19 cellular contexts compared by ENCODE assay signal in the genomic region with DNA sequence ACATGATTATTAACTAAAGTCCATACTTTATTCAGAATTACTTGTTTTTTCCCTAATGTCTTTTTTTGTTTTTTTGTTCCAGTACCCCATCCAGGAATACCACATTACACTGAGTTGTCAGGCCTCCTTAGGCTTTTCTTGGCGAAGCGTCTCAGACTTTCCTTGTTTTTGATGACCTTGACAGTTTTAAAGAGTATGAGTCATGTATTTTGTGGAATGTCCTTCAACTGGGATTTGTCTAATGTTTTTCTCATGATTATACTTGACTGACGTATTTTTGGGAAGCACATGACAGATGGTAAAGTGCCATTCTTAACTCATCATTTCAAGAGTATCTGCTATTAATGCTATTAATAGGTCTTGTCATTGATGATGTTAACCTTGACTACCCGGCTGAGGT. TPM values are rescaled to one million over a fixed set of nuclear protein-coding genes. Genes with fewer than 3 reads are reported as not detected.
A peak's percentile ranks its signal among the peaks of the same experiment; 100 is the strongest.
DNase-seq lines count a peak whose midpoint lies in the region; ATAC-seq, FAIRE-seq and TF ChIP-seq lines count a peak whose summit lies in the region.
"Had no signal": no experiment of that assay in that cellular context is flagged by ENCODE, and none has a peak within 500 bp of the region (broad histone marks: within the 10 kb centered on the region; RNA-seq: fewer than 3 reads in every experiment).

No MANE protein-coding gene starts in this region.

- peaks cover 0 to 2% of the 10 kb centered on the region in 2 experiments for H3K27me3 ChIP-seq in endothelial cell of umbilical vein (ENCODE audit: control insufficient read depth in 2 of 2, insufficient read depth in 2 of 2, low read length in 2 of 2)
- no peaks in the 10 kb centered on the region for H3K27me3 ChIP-seq in neural progenitor cell

- no peak overlapping the region for H3K4me2 ChIP-seq in endothelial cell of umbilical vein (ENCODE audit: insufficient read depth, low read length)
- H3K4me2 ChIP-seq in neural progenitor cell = no peak overlapping the region

- peak; percentile 40 for FAIRE-seq in endothelial cell of umbilical vein (lab: Jason Lieb, UNC)
- FAIRE-seq: GM19239, keratinocyte had no signal

- H3K36me3 ChIP-seq in endothelial cell of umbilical vein (ENCODE audit: control insufficient read depth in 2 of 2, extremely low read depth in 1 of 2, insufficient read depth in 2 of 2, low read length in 2 of 2) (no peaks in the 10 kb centered on the region), neural progenitor cell (no peaks in the 10 kb centered on the region)

- H3K27ac ChIP-seq in endothelial cell of umbilical vein (ENCODE audit: insufficient read depth, low read depth, low read length) = no peak overlapping the region
- H3K27ac ChIP-seq in neural progenitor cell = no peak overlapping the region

- no peak overlapping the region for H3K27ac Mint-ChIP-seq in neural progenitor cell
- H3K27ac Mint-ChIP-seq: CD14-positive monocyte had no signal

- no TSS peak for BruUV-seq in endothelial cell of umbilical vein (replicated peaks; lab: Mats Ljungman, UMichigan)

- no peaks in the 10 kb centered on the region for H3K9me3 ChIP-seq in endothelial cell of umbilical vein (replicated peaks; ENCODE audit: control insufficient read depth, insufficient read depth, low read length)
- H3K9me3 ChIP-seq in neural progenitor cell (ENCODE audit: low read depth) = no peaks in the 10 kb centered on the region

- CTCF ChIA-PET in endothelial cell of umbilical vein (lab: Charles Lee) = interaction anchor here (1.2 kb wide), 1 partner anchor 136 kb away, joined by 4 read pairs; no protein-coding TSS in a partner anchor

- no peak overlapping the region for H3K9ac ChIP-seq in endothelial cell of umbilical vein (replicated peaks; ENCODE audit: extremely low read depth, insufficient read depth, low read length)
- H3K9ac ChIP-seq in neural progenitor cell = no peak overlapping the region

- H3K79me2 ChIP-seq in endothelial cell of umbilical vein (ENCODE audit: control insufficient read depth, insufficient read depth, low read length) (no peaks in the 10 kb centered on the region), neural progenitor cell (ENCODE audit: low read depth) (no peaks in the 10 kb centered on the region)

- H2AFZ ChIP-seq in endothelial cell of umbilical vein (ENCODE audit: low read depth, low read length) = no peak overlapping the region
- no peak overlapping the region for H2AFZ ChIP-seq in neural progenitor cell (replicated peaks)

- H3K4me3 ChIP-seq in endothelial cell of umbilical vein (replicated peaks in 1 of 3; ENCODE audit: insufficient read depth in 1 of 3, low read depth in 1 of 3, low read length in 3 of 3) (no peak overlapping the region), neural progenitor cell (no peak overlapping the region)

- dilution Hi-C loops in endothelial cell of umbilical vein (cut with MboI; ENCODE audit: extremely low pct_ligation_motif_present, low sequenced_read_pairs) = no loop called here

- H3F3A ChIP-seq in neural progenitor cell (ENCODE audit: low read depth) = no peaks in the 10 kb centered on the region

- no peaks in the 10 kb centered on the region for H3K9me3 Mint-ChIP-seq in neural progenitor cell

- no peaks in the 10 kb centered on the region for H3K4me1 ChIP-seq in endothelial cell of umbilical vein (ENCODE audit: control insufficient read depth, extremely low read depth, insufficient read depth, low read length)
- no peaks in the 10 kb centered on the region for H3K4me1 ChIP-seq in neural progenitor cell

- ATAC-seq in sciatic nerve (peak; percentile 88), GM19328 (IDR thresholded peaks at IDR 0.05; ENCODE audit: unreplicated experiment) (no peak)

- H3K9me1 ChIP-seq in endothelial cell of umbilical vein (replicated peaks; ENCODE audit: control insufficient read depth, extremely low read depth, insufficient read depth, low read length) = no peaks in the 10 kb centered on the region

- POLR2A ChIA-PET in endothelial cell of umbilical vein (lab: Charles Lee) = no interaction called here

- no peaks in the 10 kb centered on the region for H3K4me1 Mint-ChIP-seq in neural progenitor cell
- H3K4me1 Mint-ChIP-seq: CD14-positive monocyte had no signal

- H3K4me3 Mint-ChIP-seq in neural progenitor cell = no peak overlapping the region
- H3K4me3 Mint-ChIP-seq: CD14-positive monocyte had no signal

- intact Hi-C loops in endothelial cell of umbilical vein (cut with micrococcal nuclease) (no loop called here), sciatic nerve (cut with DNase I) (no loop called here)

- peak; percentile 85 for DNase-seq in EH (ENCODE audit: low read depth)
- peak; percentile 33 for DNase-seq in NCI-H524 treated with DMSO at 0.1 percent for 48 hours (lab: John Stamatoyannopoulos, UW)
- peak; percentile 46 for DNase-seq in endothelial cell of umbilical vein (ENCODE audit: low read depth, low spot score)
- no peak for DNase-seq in sciatic nerve (ENCODE audit: low spot score)
- no peak for DNase-seq in neural progenitor cell (ENCODE audit: low spot score)
- no peak for DNase-seq in NCI-H1930 (lab: John Stamatoyannopoulos, UW)
- no peak for DNase-seq in activated effector memory CD4-positive, alpha-beta T cell treated with Interleukin-2 at 50 U/mL for 16 hours
- DNase-seq: activated CD4-positive, alpha-beta T cell treated with anti-CD3 and anti-CD28 coated beads, Interleukin-2, amount 50 U/mL, for 1 hour; activated T-cell treated with anti-CD3 and anti-CD28 coated beads, Interleukin-2, amount 50 U/mL, for 48 hours; effector memory CD4-positive, alpha-beta T cell; NCI-H187; NCI-H69; retina; stimulated activated CD4-positive, alpha-beta T cell treated with anti-CD3 and anti-CD28 coated beads, Interleukin-4, amount 100 ng/mL, for 24 hours; T1000 had no signal

- no peak for TF ChIP-seq CTCF in endothelial cell of umbilical vein (IDR thresholded peaks at IDR 0.05; ENCODE audit: extremely low read depth in 1 of 2, insufficient read depth in 1 of 2, low read depth in 1 of 2, low read length in 2 of 2)
- TF ChIP-seq CTCF in neural progenitor cell (IDR thresholded peaks at IDR 0.05) = no peak

- no peaks in the 10 kb centered on the region for H3K36me3 Mint-ChIP-seq in neural progenitor cell
- H3K36me3 Mint-ChIP-seq: CD14-positive monocyte had no signal

- H3K27me3 Mint-ChIP-seq in neural progenitor cell (ENCODE audit: insufficient read depth, low read depth) = no peaks in the 10 kb centered on the region

- H4K20me1 ChIP-seq in endothelial cell of umbilical vein (replicated peaks; ENCODE audit: control insufficient read depth, extremely low read depth, insufficient read depth, low read length) = no peaks in the 10 kb centered on the region
- no peaks in the 10 kb centered on the region for H4K20me1 ChIP-seq in neural progenitor cell (ENCODE audit: low read depth)

- no peak for TF ChIP-seq POLR2A in endothelial cell of umbilical vein (IDR thresholded peaks at IDR 0.05; ENCODE audit: low read depth, low read length)

TF ChIP-seq in endothelial cell of umbilical vein, 7 proteins besides CTCF, POLR2A, EP300 and RAD21:
- TF ChIP-seq GATA2 (IDR thresholded peaks at IDR 0.05; ENCODE audit: insufficient read depth, insufficient read length, low read depth, low read length) (no peak), EZH2 (IDR thresholded peaks at IDR 0.05; ENCODE audit: borderline replicate concordance, low read depth, low read length, severe bottlenecking) (no peak), MYC (IDR thresholded peaks at IDR 0.05; ENCODE audit: low read depth, low read length) (no peak), FOS (IDR thresholded peaks at IDR 0.05; ENCODE audit: borderline replicate concordance, insufficient read depth, low read length) (peak; percentile 30), JUN (IDR thresholded peaks at IDR 0.05; ENCODE audit: borderline replicate concordance, insufficient read depth, insufficient read length, low read depth) (peak; percentile 33), POLR2AphosphoS5 (IDR thresholded peaks at IDR 0.05; ENCODE audit: insufficient read depth, low read depth, low read length) (no peak)
- TF ChIP-seq, protein P1, sequence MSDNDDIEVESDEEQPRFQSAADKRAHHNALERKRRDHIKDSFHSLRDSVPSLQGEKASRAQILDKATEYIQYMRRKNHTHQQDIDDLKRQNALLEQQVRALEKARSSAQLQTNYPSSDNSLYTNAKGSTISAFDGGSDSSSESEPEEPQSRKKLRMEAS (IDR thresholded peaks at IDR 0.05; ENCODE audit: insufficient read depth, insufficient read length) = no peak
TF ChIP-seq in endothelial cell of umbilical vein: peak in this region for 2.

RNA-seq across cellular contexts. Expression of a gene that starts 23.6 kb away (rescaled TPM):
- total RNA-seq in endothelial cell of umbilical vein (1.4 and 1.5 TPM in 2 replicates), sciatic nerve (13.4 TPM), neural progenitor cell (ENCODE audit: low replicate concordance) (7.8 and 9.7 TPM in 2 replicates)
- polyA plus RNA-seq in endothelial cell of umbilical vein = 0.36 and 0.46 TPM in 2 replicates
- 0.40 and 0.54 TPM in 2 replicates for polyA plus RNA-seq in endothelial cell of umbilical vein (2011; cell fraction: cytosol; rRNA removed)
- 0.53 and 0.80 TPM in 2 replicates for polyA plus RNA-seq in endothelial cell of umbilical vein (2011; cell fraction: nucleus; rRNA removed)
- polyA plus RNA-seq in endothelial cell of umbilical vein (2012) = 0.65 and 2.0 TPM in 2 replicates
- polyA minus RNA-seq in endothelial cell of umbilical vein = 0.62 and 1.1 TPM in 2 replicates
- 1.0 TPM for polyA minus RNA-seq in endothelial cell of umbilical vein (2011; cell fraction: cytosol; rRNA and poly(A)+ RNA removed)
- polyA minus RNA-seq in endothelial cell of umbilical vein (2011; cell fraction: nucleus; rRNA and poly(A)+ RNA removed) = 0.82 and 1.3 TPM in 2 replicates
- polyA plus RNA-seq: CD14-positive monocyte had no signal

Comparison
In these comparisons a context has a peak if more than half of its experiments do, and no peak if none do; other contexts are left out.
1. DNase-seq: peak in EH (single experiment), NCI-H524 treated with DMSO at 0.1 percent for 48 hours (single experiment) and endothelial cell of umbilical vein (single experiment); none in sciatic nerve (single experiment), neural progenitor cell (single experiment), NCI-H1930 (0 of 2) and activated effector memory CD4-positive, alpha-beta T cell treated with Interleukin-2 at 50 U/mL for 16 hours (single experiment).